ENCODE assay signal across 1 cellular context in genomic region chr22:46240917-46241316, GRCh38.
TF ChIP-seq lines count a peak whose summit lies in the region.

No MANE protein-coding gene starts in this region.

TF ChIP-seq in K562, 482 proteins besides CTCF, POLR2A, EP300 and RAD21:
- TF ChIP-seq AFF4 (CRISPR knock-in tag; IDR thresholded peaks at IDR 0.05) (no peak), NFRKB (IDR thresholded peaks at IDR 0.05; ENCODE audit: low read depth) (no peak), SIX5 (IDR thresholded peaks at IDR 0.05; ENCODE audit: borderline replicate concordance in 1 of 2, insufficient read depth in 1 of 2, low read depth in 1 of 2, low read length in 2 of 2) (no peak), XRCC4 (IDR thresholded peaks at IDR 0.05; ENCODE audit: extremely low read depth, insufficient read depth, insufficient read length) (no peak), PRMT5 (CRISPR knock-in tag; IDR thresholded peaks at IDR 0.05) (no peak), CBX1 (IDR thresholded peaks at IDR 0.05; ENCODE audit: low read depth) (no peak), SMAD1 (IDR thresholded peaks at IDR 0.05; ENCODE audit: low read depth, low read length, partially characterized antibody) (no peak), CBFA2T2 (conservative IDR thresholded peaks at IDR 0.05) (no peak), FOXK2 (conservative IDR thresholded peaks at IDR 0.05 in 1 of 2, IDR thresholded peaks at IDR 0.05 in 1 of 2; ENCODE audit: low read depth in 2 of 2) (no peak), POLR3A (IDR thresholded peaks at IDR 0.05; ENCODE audit: borderline replicate concordance, extremely low read depth, insufficient read depth, insufficient read length) (no peak)
